10 cellular contexts compared by ENCODE assay signal in the genomic region with DNA sequence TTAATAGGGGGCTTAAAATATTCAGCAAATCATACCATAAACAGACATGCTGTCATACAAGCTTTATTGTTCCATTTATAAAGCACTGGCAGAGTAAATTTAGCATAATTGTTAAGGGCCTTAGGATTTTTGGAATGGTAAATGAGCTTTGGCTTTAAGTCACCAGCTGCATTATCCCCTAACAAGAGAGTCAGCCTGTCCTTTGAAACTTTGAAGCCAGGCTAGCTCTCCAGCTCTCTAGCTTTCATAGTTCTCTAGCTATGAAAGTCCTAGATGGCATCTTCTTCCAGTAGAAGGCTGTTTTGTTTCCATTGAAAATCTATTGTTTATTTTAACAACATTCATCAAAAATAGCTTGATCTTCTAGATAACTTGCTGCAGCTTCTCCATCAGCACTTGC.
DNase-seq lines count a peak whose midpoint lies in the region; ATAC-seq and TF ChIP-seq lines count a peak whose summit lies in the region.
"Had no signal": no experiment of that assay in that cellular context is flagged by ENCODE, and none has a peak within 500 bp of the region (broad histone marks: within the 10 kb centered on the region; RNA-seq: fewer than 3 reads in every experiment).

No MANE protein-coding gene starts in this region.

- CTCF ChIA-PET in activated CD4-positive, alpha-beta T cell treated with anti-CD3 and anti-CD28 coated beads for 36 hours (lab: Charles Lee): no interaction called here
- CTCF ChIA-PET in Panc1 (lab: Charles Lee): no interaction called here

- peaks cover 3% of the 10 kb centered on the region for H3K4me1 Mint-ChIP-seq in activated CD4-positive, alpha-beta T cell treated with anti-CD3 and anti-CD28 coated beads for 36 hours

- peak overlapping the region in 1 of 2 donors; percentile 0 for H3K9ac ChIP-seq in stomach smooth muscle (ENCODE audit: low read length in 2 of 2)

- H3K36me3 ChIP-seq in Panc1 (ENCODE audit: control insufficient read depth, insufficient read depth, low read length): no peaks in the 10 kb centered on the region
- no peaks in the 10 kb centered on the region for H3K36me3 ChIP-seq in stomach smooth muscle (ENCODE audit: control insufficient read depth in 2 of 2, insufficient read depth in 2 of 2, low read length in 2 of 2)

- H3K27me3 ChIP-seq in Panc1 (ENCODE audit: control insufficient read depth, insufficient read depth, low read length): no peaks in the 10 kb centered on the region
- H3K27me3 ChIP-seq in stomach smooth muscle (ENCODE audit: control insufficient read depth in 1 of 2, insufficient read depth in 2 of 2, low read length in 2 of 2): no peaks in the 10 kb centered on the region

- TF ChIP-seq CTCF in Panc1 (IDR thresholded peaks at IDR 0.05) (no peak), fibroblast of pulmonary artery (IDR thresholded peaks at IDR 0.05; ENCODE audit: low read length, missing control alignments) (no peak)

- intact Hi-C loops in activated CD4-positive, alpha-beta T cell treated with anti-CD3 and anti-CD28 coated beads for 36 hours (cut with DNase I, micrococcal nuclease): no loop called here
- intact Hi-C loops in Panc1 (cut with micrococcal nuclease; ENCODE audit: unreplicated experiment) (no loop called here), posterior vena cava (cut with DNase I) (no loop called here)

- no peak overlapping the region; the same call in 1 of the 2 replicates for H3K27ac ChIP-seq in Panc1 (ENCODE audit: low read length)
- no peak overlapping the region for H3K27ac ChIP-seq in stomach smooth muscle (ENCODE audit: low read length)

- H3K4me3 Mint-ChIP-seq in activated CD4-positive, alpha-beta T cell treated with anti-CD3 and anti-CD28 coated beads for 36 hours: peak overlapping the region; percentile 41

- H3K27me3 Mint-ChIP-seq in activated CD4-positive, alpha-beta T cell treated with anti-CD3 and anti-CD28 coated beads for 36 hours: no peaks in the 10 kb centered on the region

- BruUV-seq in Panc1 (replicated peaks; lab: Mats Ljungman, UMichigan): no TSS peak

- H3K27ac Mint-ChIP-seq in activated CD4-positive, alpha-beta T cell treated with anti-CD3 and anti-CD28 coated beads for 36 hours: peak overlapping the region; percentile 22

- H3K4me3 ChIP-seq in Panc1 (ENCODE audit: low read depth in 2 of 2, low read length in 2 of 2): peak overlapping the region; percentile 33 to 54
- H3K4me3 ChIP-seq in fibroblast of pulmonary artery (replicated peaks; ENCODE audit: low read depth, low read length): peak overlapping the region; percentile 34
- H3K4me3 ChIP-seq in stomach smooth muscle (ENCODE audit: low read length in 2 of 2): peak overlapping the region; percentile 52 to 62
- H3K4me3 ChIP-seq: GM12878 had no signal

- no peaks in the 10 kb centered on the region for H3K9me3 ChIP-seq in Panc1 (ENCODE audit: control insufficient read depth, insufficient read depth, low read depth, low read length)
- H3K9me3 ChIP-seq in stomach smooth muscle (ENCODE audit: control insufficient read depth in 2 of 2, low read length in 2 of 2): no peaks in the 10 kb centered on the region

- no peak for DNase-seq in activated CD4-positive, alpha-beta T cell treated with anti-CD3 and anti-CD28 coated beads for 36 hours
- DNase-seq in activated CD4-positive, alpha-beta T cell treated with anti-CD3 and anti-CD28 coated beads for 1 hour: no peak
- DNase-seq in Panc1 (ENCODE audit: low read depth, low spot score) (no peak), fibroblast of pulmonary artery (ENCODE audit: low read depth) (no peak), posterior vena cava (ENCODE audit: low spot score) (no peak), A172 (ENCODE audit: low spot score) (no peak)

- POLR2A ChIA-PET in activated CD4-positive, alpha-beta T cell treated with anti-CD3 and anti-CD28 coated beads for 36 hours (lab: Charles Lee): no interaction called here
- POLR2A ChIA-PET in Panc1 (lab: Charles Lee): no interaction called here

- H3K9me3 Mint-ChIP-seq in activated CD4-positive, alpha-beta T cell treated with anti-CD3 and anti-CD28 coated beads for 36 hours (ENCODE audit: low read depth): no peaks in the 10 kb centered on the region

- no peaks in the 10 kb centered on the region for H3K4me1 ChIP-seq in Panc1 (ENCODE audit: control insufficient read depth, insufficient read depth, low read length)
- H3K4me1 ChIP-seq in stomach smooth muscle (ENCODE audit: control insufficient read depth, insufficient read depth, low read length): no peaks in the 10 kb centered on the region

- ATAC-seq in activated CD4-positive, alpha-beta T cell treated with anti-CD3 and anti-CD28 coated beads for 36 hours: no peak
- ATAC-seq in Panc1: no peak
- no peak for ATAC-seq in HG02588 (IDR thresholded peaks at IDR 0.05; ENCODE audit: unreplicated experiment)
- ATAC-seq: esophagus mucosa had no signal

- in situ Hi-C loops in Panc1 (cut with HindIII; ENCODE audit: low pct_unique_long_range_greater_than_20kb, low sequenced_read_pairs): no loop called here

- H3K36me3 Mint-ChIP-seq in activated CD4-positive, alpha-beta T cell treated with anti-CD3 and anti-CD28 coated beads for 36 hours (ENCODE audit: low read depth): no peaks in the 10 kb centered on the region
